15 cellular contexts compared by ENCODE assay signal in the genomic region with DNA sequence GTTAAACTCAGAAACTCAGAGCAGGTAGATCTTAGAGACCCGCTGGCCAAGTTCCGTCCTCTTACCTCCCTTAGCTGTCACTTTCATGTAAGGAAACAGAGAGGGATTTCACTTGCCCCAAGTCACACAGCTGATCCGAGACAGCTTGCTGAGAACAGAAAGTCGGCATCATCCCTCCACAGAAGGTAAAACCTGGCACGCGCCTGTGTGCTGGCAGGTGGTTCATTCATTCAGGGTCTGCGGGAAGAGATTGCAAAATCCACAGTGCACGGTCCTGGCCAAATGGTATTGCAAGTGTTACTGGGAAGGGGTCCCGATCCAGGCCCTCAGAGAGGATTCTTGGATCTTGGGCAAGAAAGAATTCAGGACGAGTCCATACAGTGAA. TPM values are rescaled to one million over a fixed set of nuclear protein-coding genes. Genes with fewer than 3 reads are reported as not detected.
DNase-seq lines count a peak whose midpoint lies in the region; ATAC-seq, FAIRE-seq and TF ChIP-seq lines count a peak whose summit lies in the region.
"Had no signal": no experiment of that assay in that cellular context is flagged by ENCODE, and none has a peak within 500 bp of the region (broad histone marks: within the 10 kb centered on the region; RNA-seq: fewer than 3 reads in every experiment).

No MANE protein-coding gene starts in this region.

- no peaks in the 10 kb centered on the region for H3K9me3 ChIP-seq in astrocyte (ENCODE audit: insufficient read depth, low read depth, low read length)
- H3K9me3 ChIP-seq in effector memory CD4-positive, alpha-beta T cell (ENCODE audit: control insufficient read depth, low read length): no peaks in the 10 kb centered on the region
- no peaks in the 10 kb centered on the region for H3K9me3 ChIP-seq in uterus
- H3K9me3 ChIP-seq: Peyer's patch, stomach had no signal

- intact Hi-C loops in activated CD4-positive, alpha-beta T cell treated with anti-CD3 and anti-CD28 coated beads for 36 hours (cut with DNase I, micrococcal nuclease): no loop called here
- intact Hi-C loops in uterus (cut with DNase I; ENCODE audit: low total_unique reads): no loop called here

- in situ Hi-C loops in G401 (cut with HindIII; ENCODE audit: low sequenced_read_pairs): no loop called here

- ATAC-seq in activated CD4-positive, alpha-beta T cell treated with anti-CD3 and anti-CD28 coated beads for 36 hours: no peak

- TF ChIP-seq CTCF in astrocyte (IDR thresholded peaks at IDR 0.05; ENCODE audit: insufficient read depth, low read depth, low read length) (no peak), nephron (IDR thresholded peaks at IDR 0.05; ENCODE audit: unreplicated experiment in 3 of 3) (no peak), uterus (IDR thresholded peaks at IDR 0.05) (no peak)

- H3K27ac ChIP-seq in astrocyte (ENCODE audit: low read depth, low read length): no peak overlapping the region
- no peak overlapping the region for H3K27ac ChIP-seq in effector memory CD4-positive, alpha-beta T cell (ENCODE audit: insufficient read depth, low read length, poor library complexity, severe bottlenecking)
- H3K27ac ChIP-seq in uterus: no peak overlapping the region

- no peak for DNase-seq in activated CD4-positive, alpha-beta T cell treated with anti-CD3 and anti-CD28 coated beads for 36 hours
- DNase-seq in activated CD4-positive, alpha-beta T cell treated with anti-CD3 and anti-CD28 coated beads for 4 hours: no peak
- DNase-seq in G401 (ENCODE audit: low spot score) (peak; percentile 71), astrocyte (ENCODE audit: low read depth) (no peak), AG08396 (ENCODE audit: low spot score) (no peak), uterus (no peak)
- DNase-seq in effector memory CD4-positive, alpha-beta T cell: no peak
- DNase-seq: activated naive CD4-positive, alpha-beta T cell treated with Interleukin-2 at 50 U/mL for 16 hours; erythroblast; NCI-H187 treated with DMSO at 0.1 percent for 48 hours; NCI-H69; nucleus accumbens; stomach had no signal

- H3K4me3 ChIP-seq in astrocyte (ENCODE audit: insufficient read depth, low read depth, low read length) (no peak overlapping the region), uterus (no peak overlapping the region)
- no peak overlapping the region for H3K4me3 ChIP-seq in effector memory CD4-positive, alpha-beta T cell (ENCODE audit: insufficient read depth, low read depth, low read length, poor library complexity, severe bottlenecking)

- no peaks in the 10 kb centered on the region for H3K27me3 Mint-ChIP-seq in activated CD4-positive, alpha-beta T cell treated with anti-CD3 and anti-CD28 coated beads for 36 hours
- H3K27me3 Mint-ChIP-seq in astrocyte (ENCODE audit: low read depth, unreplicated experiment) (peaks cover 12% of the 10 kb centered on the region), nephron (ENCODE audit: low read depth) (peaks cover 43% of the 10 kb centered on the region)

- H3K4me3 Mint-ChIP-seq in activated CD4-positive, alpha-beta T cell treated with anti-CD3 and anti-CD28 coated beads for 36 hours: peak overlapping the region; percentile 28
- H3K4me3 Mint-ChIP-seq in astrocyte (ENCODE audit: unreplicated experiment) (peak overlapping the region; percentile 73), nephron (peak overlapping the region; percentile 73 to 77 (median 74))

- no peak overlapping the region for H3K27ac Mint-ChIP-seq in activated CD4-positive, alpha-beta T cell treated with anti-CD3 and anti-CD28 coated beads for 36 hours
- H3K27ac Mint-ChIP-seq in astrocyte (ENCODE audit: unreplicated experiment) (no peak overlapping the region), nephron (peak overlapping the region in 1 of 3 experiments; percentile 51)

- H3K4me1 Mint-ChIP-seq in activated CD4-positive, alpha-beta T cell treated with anti-CD3 and anti-CD28 coated beads for 36 hours: peaks cover 14% of the 10 kb centered on the region
- no peaks in the 10 kb centered on the region for H3K4me1 Mint-ChIP-seq in astrocyte (ENCODE audit: low read depth, unreplicated experiment)
- peaks cover 13% of the 10 kb centered on the region for H3K4me1 Mint-ChIP-seq in nephron

- FAIRE-seq in astrocyte (lab: Jason Lieb, UNC): no peak

- CTCF ChIA-PET in activated CD4-positive, alpha-beta T cell treated with anti-CD3 and anti-CD28 coated beads for 36 hours (lab: Charles Lee): interaction anchor here (1.6 kb wide), 1 partner anchor 80 kb away, joined by 7 read pairs; no protein-coding TSS in a partner anchor

- H3K79me2 ChIP-seq in astrocyte (ENCODE audit: insufficient read depth, low read length): peaks cover 9% of the 10 kb centered on the region

- H3K4me2 ChIP-seq in astrocyte (ENCODE audit: low read length): no peak overlapping the region

- no peaks in the 10 kb centered on the region for H3K27me3 ChIP-seq in astrocyte (ENCODE audit: insufficient read depth, low read length)
- H3K27me3 ChIP-seq in effector memory CD4-positive, alpha-beta T cell (replicated peaks; ENCODE audit: control insufficient read depth, insufficient read depth, low read length, poor library complexity, severe bottlenecking): no peaks in the 10 kb centered on the region
- H3K27me3 ChIP-seq in uterus: no peaks in the 10 kb centered on the region
- H3K27me3 ChIP-seq: Peyer's patch had no signal

- H3K4me1 ChIP-seq in astrocyte (ENCODE audit: insufficient read depth, low read length) (peaks cover 20% of the 10 kb centered on the region), uterus (peaks cover 0 to 10% of the 10 kb centered on the region in 2 donors)
- H3K4me1 ChIP-seq in effector memory CD4-positive, alpha-beta T cell (ENCODE audit: control insufficient read depth, insufficient read depth, low read length, poor library complexity, severe bottlenecking): peaks cover 17% of the 10 kb centered on the region

- peaks cover 9% of the 10 kb centered on the region for H4K20me1 ChIP-seq in astrocyte (ENCODE audit: insufficient read depth, low read length)

- POLR2A ChIA-PET in activated CD4-positive, alpha-beta T cell treated with anti-CD3 and anti-CD28 coated beads for 36 hours (lab: Charles Lee): no interaction called here

- no peaks in the 10 kb centered on the region for H3K9me3 Mint-ChIP-seq in activated CD4-positive, alpha-beta T cell treated with anti-CD3 and anti-CD28 coated beads for 36 hours (ENCODE audit: low read depth)
- H3K9me3 Mint-ChIP-seq in astrocyte (ENCODE audit: unreplicated experiment) (no peaks in the 10 kb centered on the region), nephron (no peaks in the 10 kb centered on the region)

- H3K36me3 ChIP-seq in astrocyte (ENCODE audit: insufficient read depth, low read length) (no peaks in the 10 kb centered on the region), uterus (no peaks in the 10 kb centered on the region)
- no peaks in the 10 kb centered on the region for H3K36me3 ChIP-seq in effector memory CD4-positive, alpha-beta T cell (ENCODE audit: control insufficient read depth, insufficient read depth, low read length)
- H3K36me3 ChIP-seq: Peyer's patch, stomach had no signal

- TF ChIP-seq POLR2A in uterus (IDR thresholded peaks at IDR 0.05): no peak

- peaks cover 2% of the 10 kb centered on the region for H3K36me3 Mint-ChIP-seq in activated CD4-positive, alpha-beta T cell treated with anti-CD3 and anti-CD28 coated beads for 36 hours (ENCODE audit: low read depth)
- H3K36me3 Mint-ChIP-seq in astrocyte (ENCODE audit: low read depth, unreplicated experiment) (no peaks in the 10 kb centered on the region), nephron (ENCODE audit: low read depth) (no peaks in the 10 kb centered on the region)

- H2AFZ ChIP-seq in astrocyte (ENCODE audit: low read depth, low read length): no peak overlapping the region

- H3K9ac ChIP-seq in astrocyte (ENCODE audit: low read length): no peak overlapping the region

RNA-seq across cellular contexts. Expression of gene RFLNB, which starts 46.3 kb away (rescaled TPM):
- 10 to 100 TPM; 31.0 to 31.8 TPM for total RNA-seq in activated CD4-positive, alpha-beta T cell treated with anti-CD3 and anti-CD28 coated beads for 36 hours
- 224 and 259 TPM in 2 replicates for total RNA-seq in G401 (2014; rRNA removed; shearing (Covaris generic))
- total RNA-seq in astrocyte (15.3 and 16.8 TPM in 2 replicates), uterus (10 to 100 TPM in 3 of 4 donors, 1 to 10 TPM in 1; 3.3 to 38.0 (median 18.4) TPM)
